19 cellular contexts compared by ENCODE assay signal in the genomic region with DNA sequence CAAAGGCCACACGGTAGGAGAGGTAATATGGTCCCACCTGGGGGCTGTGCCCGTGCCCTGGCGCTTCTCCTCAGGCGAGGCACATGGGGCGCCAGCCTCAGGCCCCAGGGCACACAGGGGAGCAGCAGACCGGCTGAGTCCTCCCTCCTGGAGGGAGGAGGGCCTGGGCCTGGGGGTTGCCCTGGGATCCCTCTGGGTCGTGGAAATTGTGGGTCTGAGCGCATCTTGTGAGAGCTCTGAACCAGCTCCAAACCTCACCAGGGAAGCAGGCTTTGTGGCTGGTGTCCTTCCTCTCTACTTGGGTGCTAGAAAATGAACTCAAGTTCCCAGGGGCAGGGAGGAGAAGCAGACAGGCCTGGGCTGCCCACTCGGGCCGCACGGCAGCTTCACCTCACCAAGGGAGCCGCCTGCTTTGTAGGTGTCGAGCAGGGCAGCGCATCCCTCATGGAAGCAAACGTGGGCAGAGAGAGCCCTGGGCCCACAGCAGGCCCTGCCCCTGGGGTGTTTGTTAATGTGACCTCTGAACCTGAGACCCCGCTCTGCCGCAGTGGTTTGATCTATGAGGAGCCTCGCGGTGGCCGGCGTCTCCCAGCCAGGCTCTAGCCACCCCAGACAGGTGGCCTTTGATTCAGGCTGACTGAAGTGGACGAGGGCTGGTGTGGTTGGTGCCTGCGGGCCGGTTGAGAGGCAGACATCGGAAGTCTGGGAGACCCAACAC. TPM values are rescaled to one million over a fixed set of nuclear protein-coding genes. Genes with fewer than 3 reads are reported as not detected.
"Had no signal": no experiment of that assay in that cellular context is flagged by ENCODE, and none has a peak within 500 bp of the region (broad histone marks: within the 10 kb centered on the region; RNA-seq: fewer than 3 reads in every experiment).

No MANE protein-coding gene starts in this region.

- H3K27me3 ChIP-seq: ascending aorta, cardiac muscle cell, suprapubic skin, upper lobe of left lung had no signal

- H3K27ac Mint-ChIP-seq: activated CD4-positive, alpha-beta memory T cell treated with anti-CD3 and anti-CD28 coated beads, Interleukin-2, amount 10 ng/mL, durations not matched to agents 7 days and 5 days; activated CD4-positive, alpha-beta T cell treated with anti-CD3 and anti-CD28 coated beads for 36 hours; activated naive CD8-positive, alpha-beta T cell treated with anti-CD3 and anti-CD28 coated beads, Interleukin-2, amount 10 ng/mL, durations not matched to agents 7 days and 5 days; dendritic cell treated with granulocyte-macrophage colony-stimulating factor and Interleukin-4, amounts not matched to agents 40 ng/mL and 50 ng/mL, for 4 days; memory B cell had no signal

- H3K36me3 ChIP-seq: ascending aorta, cardiac muscle cell, suprapubic skin, upper lobe of left lung had no signal

- H3K9ac ChIP-seq: parathyroid adenoma had no signal

- H3K36me3 Mint-ChIP-seq: activated naive CD8-positive, alpha-beta T cell treated with anti-CD3 and anti-CD28 coated beads, Interleukin-2, amount 10 ng/mL, durations not matched to agents 7 days and 5 days; memory B cell had no signal

- H3K27ac ChIP-seq: cardiac muscle cell, parathyroid adenoma, SK-N-MC, upper lobe of left lung, VCaP had no signal

- H3K79me2 ChIP-seq: parathyroid adenoma had no signal

- H3K4me3 ChIP-seq: ascending aorta, cardiac muscle cell, SK-N-MC, suprapubic skin, upper lobe of left lung had no signal

- H2AFZ ChIP-seq: parathyroid adenoma had no signal

- DNase-seq: activated CD4-positive, alpha-beta memory T cell treated with anti-CD3 and anti-CD28 coated beads, Interleukin-2, amount 10 ng/mL, durations not matched to agents 7 days and 5 days; activated CD4-positive, alpha-beta T cell treated with anti-CD3 and anti-CD28 coated beads for 36 hours; activated gamma-delta T cell treated with Interleukin-2 at 50 U/mL for 16 hours; activated naive CD8-positive, alpha-beta T cell treated with anti-CD3 and anti-CD28 coated beads, Interleukin-2, amount 10 ng/mL, durations not matched to agents 7 days and 5 days; activated T-cell treated with anti-CD3 and anti-CD28 coated beads, Interleukin-2, amount 50 U/mL, for 48 hours; erythroblast; stimulated activated CD4-positive, alpha-beta T cell treated with anti-CD3 and anti-CD28 coated beads, Interleukin-2, amount 100 ng/mL, for 24 hours; stimulated activated naive CD4-positive, alpha-beta T cell; T-helper 1 cell had no signal

- ATAC-seq: activated CD4-positive, alpha-beta T cell treated with anti-CD3 and anti-CD28 coated beads for 36 hours; left lobe of liver had no signal

- H3K27me3 Mint-ChIP-seq: activated CD4-positive, alpha-beta memory T cell treated with anti-CD3 and anti-CD28 coated beads, Interleukin-2, amount 10 ng/mL, durations not matched to agents 7 days and 5 days; activated naive CD8-positive, alpha-beta T cell treated with anti-CD3 and anti-CD28 coated beads, Interleukin-2, amount 10 ng/mL, durations not matched to agents 7 days and 5 days had no signal

- H3K9me3 ChIP-seq: ascending aorta, suprapubic skin, upper lobe of left lung had no signal

- H3K9me3 Mint-ChIP-seq: activated CD4-positive, alpha-beta memory T cell treated with anti-CD3 and anti-CD28 coated beads, Interleukin-2, amount 10 ng/mL, durations not matched to agents 7 days and 5 days; activated naive CD8-positive, alpha-beta T cell treated with anti-CD3 and anti-CD28 coated beads, Interleukin-2, amount 10 ng/mL, durations not matched to agents 7 days and 5 days; dendritic cell treated with granulocyte-macrophage colony-stimulating factor and Interleukin-4, amounts not matched to agents 40 ng/mL and 50 ng/mL, for 4 days; memory B cell had no signal

- H3K4me3 Mint-ChIP-seq: activated CD4-positive, alpha-beta memory T cell treated with anti-CD3 and anti-CD28 coated beads, Interleukin-2, amount 10 ng/mL, durations not matched to agents 7 days and 5 days; activated CD4-positive, alpha-beta T cell treated with anti-CD3 and anti-CD28 coated beads for 36 hours; activated naive CD8-positive, alpha-beta T cell treated with anti-CD3 and anti-CD28 coated beads, Interleukin-2, amount 10 ng/mL, durations not matched to agents 7 days and 5 days; dendritic cell treated with granulocyte-macrophage colony-stimulating factor and Interleukin-4, amounts not matched to agents 40 ng/mL and 50 ng/mL, for 4 days; memory B cell had no signal

- H3K4me1 ChIP-seq: parathyroid adenoma had no signal

- H3K4me1 Mint-ChIP-seq: activated CD4-positive, alpha-beta memory T cell treated with anti-CD3 and anti-CD28 coated beads, Interleukin-2, amount 10 ng/mL, durations not matched to agents 7 days and 5 days; activated CD4-positive, alpha-beta T cell treated with anti-CD3 and anti-CD28 coated beads for 36 hours; memory B cell had no signal

RNA-seq across cellular contexts. Expression of gene HTRA3, which starts 10.8 kb away (rescaled TPM):
- total RNA-seq: activated CD4-positive, alpha-beta memory T cell treated with anti-CD3 and anti-CD28 coated beads, Interleukin-2, amount 10 ng/mL, durations not matched to agents 7 days and 5 days; activated CD4-positive, alpha-beta T cell treated with anti-CD3 and anti-CD28 coated beads for 36 hours; activated naive CD8-positive, alpha-beta T cell treated with anti-CD3 and anti-CD28 coated beads, Interleukin-2, amount 10 ng/mL, durations not matched to agents 7 days and 5 days had no signal
